Comparison of ENCODE assay signal across 8 cellular contexts in genomic region chr11:107565955-107566501, GRCh38. TPM values are rescaled to one million over a fixed set of nuclear protein-coding genes. Genes with fewer than 3 reads are reported as not detected.
A peak's percentile ranks its signal among the peaks of the same experiment; 100 is the strongest.
DNase-seq lines count a peak whose midpoint lies in the region; ATAC-seq and TF ChIP-seq lines count a peak whose summit lies in the region.
"Not testable (repeated sequence)": the region's sequence is repeated elsewhere in the genome, so short reads cannot be mapped to it uniquely, and the experiment has no call there.

No MANE protein-coding gene starts in this region.

- POLR2A ChIA-PET in Caco-2 (lab: Charles Lee), result interaction anchor here (0.6 kb wide), 1 partner anchor 381 kb away, joined by 3 read pairs; no protein-coding TSS in a partner anchor
- POLR2A ChIA-PET in HEK293 (lab: Yijun Ruan, JAX), result interaction anchor here (1.0 kb wide), 2 partner anchors 18 to 43 kb away, joined by 3 read pairs; no protein-coding TSS in a partner anchor
- POLR2A ChIA-PET in naive thymus-derived CD4-positive, alpha-beta T cell (lab: Charles Lee), result interaction anchor here (3.7 kb wide), 1 partner anchor 108 kb away, joined by 23 read pairs; the partner anchor contains the start of gene CWF19L2

- not testable (repeated sequence) for DNase-seq in Caco-2; NB4 (ENCODE audit: low read depth); activated CD4-positive, alpha-beta T cell treated with anti-CD3 and anti-CD28 coated beads, Interleukin-2, amount 10 ng/mL, durations not matched to agents 24 days and 14 days; central memory CD8-positive, alpha-beta T cell (ENCODE audit: low spot score in 2 of 2); right atrium auricular region (ENCODE audit: low spot score); naive thymus-derived CD4-positive, alpha-beta T cell; stomach

- H3K9me3 ChIP-seq in Caco-2; HEK293 (ENCODE audit: control insufficient read depth, insufficient read depth, low read depth, low read length); right atrium auricular region; naive thymus-derived CD4-positive, alpha-beta T cell (ENCODE audit: control insufficient read depth in 2 of 3, low read length in 3 of 3); stomach: not testable (repeated sequence)

- peaks cover 17% of the 10 kb centered on the region for H3K4me1 ChIP-seq in Caco-2
- not testable (repeated sequence) for H3K4me1 ChIP-seq in HEK293 (ENCODE audit: control insufficient read depth, insufficient read depth, low read length)
- peaks cover 0 to 26% of the 10 kb centered on the region in 2 donors for H3K4me1 ChIP-seq in right atrium auricular region
- peaks cover 8 to 20% of the 10 kb centered on the region in 2 donors for H3K4me1 ChIP-seq in naive thymus-derived CD4-positive, alpha-beta T cell (ENCODE audit: control insufficient read depth in 2 of 2, insufficient read depth in 2 of 2, low read length in 2 of 2)
- peaks cover 20 to 48% (median 33%) of the 10 kb centered on the region in 4 donors for H3K4me1 ChIP-seq in stomach

- peak overlapping the region; percentile 94 for H3K27ac Mint-ChIP-seq in Caco-2 (ENCODE audit: unreplicated experiment)
- H3K27ac Mint-ChIP-seq in activated CD4-positive, alpha-beta T cell treated with anti-CD3 and anti-CD28 coated beads, Interleukin-2, amount 10 ng/mL, durations not matched to agents 24 days and 14 days, result peak overlapping the region; percentile 90
- peak overlapping the region; percentile 92 for H3K27ac Mint-ChIP-seq in central memory CD8-positive, alpha-beta T cell (ENCODE audit: low read depth)
- peak overlapping the region; percentile 87 to 97 (median 90) for H3K27ac Mint-ChIP-seq in naive thymus-derived CD4-positive, alpha-beta T cell

- CTCF ChIA-PET in Caco-2 (lab: Charles Lee), result interaction anchor here (0.5 to 3.8 kb wide), 2 partner anchors 123 to 370 kb away, joined by 3 to 22 read pairs; no protein-coding TSS in a partner anchor
- CTCF ChIA-PET in HEK293 (lab: Yijun Ruan, JAX), result interaction anchor here (0.6 to 6.2 kb wide), 6 partner anchors 9 to 304 kb away, joined by 3 to 98 read pairs (median 46); no protein-coding TSS in a partner anchor
- CTCF ChIA-PET in naive thymus-derived CD4-positive, alpha-beta T cell (lab: Charles Lee), result interaction anchor here (0.6 to 5.2 kb wide), 2 partner anchors 123 to 223 kb away, joined by 3 to 40 read pairs; no protein-coding TSS in a partner anchor

- ATAC-seq in central memory CD8-positive, alpha-beta T cell (replicated peaks; ENCODE audit: extremely low read depth, poor library complexity, severe bottlenecking); naive thymus-derived CD4-positive, alpha-beta T cell: not testable (repeated sequence)

- H3K4me1 Mint-ChIP-seq in Caco-2 (ENCODE audit: low read depth, unreplicated experiment), result peaks cover 13% of the 10 kb centered on the region
- peaks cover 39% of the 10 kb centered on the region for H3K4me1 Mint-ChIP-seq in activated CD4-positive, alpha-beta T cell treated with anti-CD3 and anti-CD28 coated beads, Interleukin-2, amount 10 ng/mL, durations not matched to agents 24 days and 14 days
- H3K4me1 Mint-ChIP-seq in central memory CD8-positive, alpha-beta T cell, result peaks cover 36% of the 10 kb centered on the region
- peaks cover 28 to 67% (median 56%) of the 10 kb centered on the region in 7 donors for H3K4me1 Mint-ChIP-seq in naive thymus-derived CD4-positive, alpha-beta T cell

- H3K4me3 Mint-ChIP-seq in Caco-2 (ENCODE audit: unreplicated experiment), result peak overlapping the region; percentile 96
- peak overlapping the region; percentile 93 for H3K4me3 Mint-ChIP-seq in activated CD4-positive, alpha-beta T cell treated with anti-CD3 and anti-CD28 coated beads, Interleukin-2, amount 10 ng/mL, durations not matched to agents 24 days and 14 days
- peak overlapping the region; percentile 97 for H3K4me3 Mint-ChIP-seq in central memory CD8-positive, alpha-beta T cell
- H3K4me3 Mint-ChIP-seq in naive thymus-derived CD4-positive, alpha-beta T cell, result peak overlapping the region; percentile 87 to 98 (median 94)

- not testable (repeated sequence) for TF ChIP-seq POLR2A in NB4 (IDR thresholded peaks at IDR 0.05; ENCODE audit: extremely low read depth, insufficient read length); stomach (IDR thresholded peaks at IDR 0.05)

- H3K36me3 ChIP-seq in Caco-2 (ENCODE audit: control insufficient read depth, insufficient read depth, low read length); HEK293 (ENCODE audit: control insufficient read depth in 2 of 2, insufficient read depth in 1 of 2, low read length in 2 of 2); right atrium auricular region; naive thymus-derived CD4-positive, alpha-beta T cell (ENCODE audit: control insufficient read depth in 2 of 3, insufficient read depth in 3 of 3, low read length in 3 of 3); stomach: not testable (repeated sequence)

- TF ChIP-seq EP300 in stomach (IDR thresholded peaks at IDR 0.05), result not testable (repeated sequence)

- H3K27ac ChIP-seq in HEK293 (ENCODE audit: extremely low read depth, low read depth, low read length), result not testable (repeated sequence)
- H3K27ac ChIP-seq in right atrium auricular region (peak overlapping the region; percentile 77 to 88), stomach (peak overlapping the region in 4 of 5 donors; percentile 76 to 87 (median 82))
- peak overlapping the region; percentile 73 for H3K27ac ChIP-seq in naive thymus-derived CD4-positive, alpha-beta T cell (ENCODE audit: low read depth, low read length)

- peak overlapping the region; percentile 63 for H3K4me3 ChIP-seq in Caco-2 (ENCODE audit: low read depth, low read length)
- peak overlapping the region; percentile 94 for H3K4me3 ChIP-seq in HEK293 (ENCODE audit: low read depth, low read length)
- peak overlapping the region; percentile 91 for H3K4me3 ChIP-seq in NB4 (ENCODE audit: low read depth, low read length)
- H3K4me3 ChIP-seq in right atrium auricular region, result peak overlapping the region; percentile 70 to 96
- H3K4me3 ChIP-seq in naive thymus-derived CD4-positive, alpha-beta T cell (ENCODE audit: low read length), result peak overlapping the region; percentile 98
- peak overlapping the region; percentile 73 to 96 (median 90) for H3K4me3 ChIP-seq in stomach

- H3K27me3 Mint-ChIP-seq in Caco-2 (ENCODE audit: insufficient read depth, unreplicated experiment); activated CD4-positive, alpha-beta T cell treated with anti-CD3 and anti-CD28 coated beads, Interleukin-2, amount 10 ng/mL, durations not matched to agents 24 days and 14 days; central memory CD8-positive, alpha-beta T cell; naive thymus-derived CD4-positive, alpha-beta T cell: not testable (repeated sequence)

- 57 to 66% (median 63%) methylated on average over 9 of the region's 9 CpGs for WGBS in stomach, 5 donors

- not testable (repeated sequence) for TF ChIP-seq CTCF in Caco-2 (IDR thresholded peaks at IDR 0.05; ENCODE audit: insufficient read depth in 1 of 2, low read depth in 1 of 2, low read length in 1 of 2, severe bottlenecking in 1 of 2, unreplicated experiment in 1 of 2); HEK293 (tag by site-specific recombination; IDR thresholded peaks at IDR 0.05); NB4 (IDR thresholded peaks at IDR 0.05; ENCODE audit: low read depth, low read length); right atrium auricular region (IDR thresholded peaks at IDR 0.05); stomach (IDR thresholded peaks at IDR 0.05)

- H3K27me3 ChIP-seq in Caco-2 (replicated peaks; ENCODE audit: control insufficient read depth, insufficient read depth, low read length); right atrium auricular region; naive thymus-derived CD4-positive, alpha-beta T cell (ENCODE audit: control insufficient read depth in 2 of 2, insufficient read depth in 2 of 2, low read length in 2 of 2); stomach: not testable (repeated sequence)

- not testable (repeated sequence) for BruUV-seq in Caco-2 (replicated peaks; lab: Mats Ljungman, UMichigan)

- not testable (repeated sequence) for H3K9me3 Mint-ChIP-seq in Caco-2 (ENCODE audit: unreplicated experiment); activated CD4-positive, alpha-beta T cell treated with anti-CD3 and anti-CD28 coated beads, Interleukin-2, amount 10 ng/mL, durations not matched to agents 24 days and 14 days; central memory CD8-positive, alpha-beta T cell; naive thymus-derived CD4-positive, alpha-beta T cell

- H3K36me3 Mint-ChIP-seq in Caco-2 (ENCODE audit: insufficient read depth, unreplicated experiment); activated CD4-positive, alpha-beta T cell treated with anti-CD3 and anti-CD28 coated beads, Interleukin-2, amount 10 ng/mL, durations not matched to agents 24 days and 14 days (ENCODE audit: low read depth); central memory CD8-positive, alpha-beta T cell (ENCODE audit: insufficient read depth); naive thymus-derived CD4-positive, alpha-beta T cell: not testable (repeated sequence)

- intact Hi-C loops in Caco-2 (cut with micrococcal nuclease; ENCODE audit: unreplicated experiment), result loop anchor here (1.0 kb wide), 1 partner anchor 10 kb away; no protein-coding TSS in a partner anchor
- intact Hi-C loops in activated CD4-positive, alpha-beta T cell treated with anti-CD3 and anti-CD28 coated beads, Interleukin-2, amount 10 ng/mL, durations not matched to agents 24 days and 14 days (cut with micrococcal nuclease), result loop anchor here (1.0 to 10.0 kb wide), 9 partner anchors 27 to 1491 kb away; partner anchors contain the start of genes AASDHPPT, ATM, C11orf65 and CWF19L2
- intact Hi-C loops in naive thymus-derived CD4-positive, alpha-beta T cell (cut with micrococcal nuclease), result loop anchor here (1.0 to 10.0 kb wide), 17 partner anchors 17 to 1544 kb away; partner anchors contain the start of genes AASDHPPT (in 2 of the 2), ACAT1 (in 2 of the 2), ATM (in 2 of the 2) and C11orf65 (in 2 of the 2)
- intact Hi-C loops in stomach (cut with DNase I; ENCODE audit: low total_unique reads), result not testable (repeated sequence)

RNA-seq across cellular contexts. Expression of gene ALKBH8, which starts 0.5 kb away (rescaled TPM):
- 15.7 and 16.8 TPM in 2 replicates for total RNA-seq in Caco-2 (2022)
- total RNA-seq in activated CD4-positive, alpha-beta T cell treated with anti-CD3 and anti-CD28 coated beads, Interleukin-2, amount 10 ng/mL, durations not matched to agents 24 days and 14 days, result 13.3 and 15.0 TPM in 2 replicates
- total RNA-seq in right atrium auricular region, result 1 to 10 TPM; 3.4 to 4.9 TPM
- total RNA-seq in naive thymus-derived CD4-positive, alpha-beta T cell, result 10 to 100 TPM in 4 of 5 experiments, 1 to 10 TPM in 1; 9.5 to 19.1 (median 12.6) TPM
- polyA plus RNA-seq in naive thymus-derived CD4-positive, alpha-beta T cell, result 10 to 100 TPM in 1 of 2 donors, 1 to 10 TPM in 1; 9.4 to 11.6 TPM
- 10 to 100 TPM in 3 of 5 donors, 1 to 10 TPM in 1, under 1 TPM in 1; 0.87 to 28.0 (median 10.5) TPM for total RNA-seq in stomach
- 1 to 10 TPM; 2.9 to 3.7 (median 3.3) TPM for polyA plus RNA-seq in stomach

RNA-seq across cellular contexts. Expression of gene ELMOD1, which starts 24.9 kb away (rescaled TPM):
- total RNA-seq in Caco-2 (2022) (not detected in 2 replicates), right atrium auricular region (10 to 100 TPM in 1 of 2 donors, 1 to 10 TPM in 1; 4.2 to 10.4 TPM), stomach (1 to 10 TPM in 1 of 5 donors, not detected in 4; 1.1 TPM)
- total RNA-seq in activated CD4-positive, alpha-beta T cell treated with anti-CD3 and anti-CD28 coated beads, Interleukin-2, amount 10 ng/mL, durations not matched to agents 24 days and 14 days, result not detected in 2 replicates
- not detected for total RNA-seq in naive thymus-derived CD4-positive, alpha-beta T cell
- polyA plus RNA-seq in naive thymus-derived CD4-positive, alpha-beta T cell, result not detected
- polyA plus RNA-seq in stomach, result under 1 TPM in 2 of 3 donors, not detected in 1; 0.15 to 0.31 TPM
